Comparison of ENCODE assay signal across 8 cellular contexts in the genomic region with DNA sequence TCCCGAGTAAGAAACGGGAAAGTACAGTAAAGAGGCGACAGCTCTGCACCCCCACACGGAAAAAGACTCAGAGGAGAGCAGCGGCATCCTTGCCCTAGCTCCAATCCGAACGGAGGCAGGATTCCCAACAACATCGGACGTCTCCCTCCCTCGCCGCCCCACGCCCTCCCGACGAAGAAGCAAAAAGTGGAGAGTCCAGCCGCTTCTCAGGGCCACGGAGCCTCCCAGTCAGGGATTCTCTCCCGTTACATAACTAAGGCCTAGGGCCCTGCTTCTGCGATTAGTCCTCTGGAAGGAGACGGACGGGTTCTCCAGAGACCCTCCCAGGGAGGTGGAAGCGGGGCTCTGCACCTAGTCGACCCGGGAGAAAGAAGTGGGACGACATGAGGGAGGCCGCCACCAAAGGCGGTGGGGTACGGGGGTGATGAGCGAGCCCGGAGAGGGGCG. TPM values are rescaled to one million over a fixed set of nuclear protein-coding genes. Genes with fewer than 3 reads are reported as not detected.
DNase-seq lines count a peak whose midpoint lies in the region; TF ChIP-seq lines count a peak whose summit lies in the region.

No MANE protein-coding gene starts in this region.

- peak; percentile 8 to 12 for DNase-seq in stimulated activated CD4-positive, alpha-beta T cell treated with anti-CD3 and anti-CD28 coated beads, Interleukin-12 subunit alpha, Interleukin-12 subunit beta, amount 100 ng/mL, for 24 hours (ENCODE audit: low read depth in 2 of 2)
- DNase-seq in stimulated activated CD4-positive, alpha-beta T cell treated with anti-CD3 and anti-CD28 coated beads, Interleukin-4, amount 100 ng/mL, for 24 hours, result no peak
- DNase-seq in HEK293T (ENCODE audit: extremely low spot score), result peak; percentile 60
- peak; percentile 63 for DNase-seq in M059J (ENCODE audit: low read depth)
- DNase-seq in activated naive CD4-positive, alpha-beta T cell treated with anti-CD3 and anti-CD28 coated beads, Interleukin-2, amount 10 ng/mL, durations not matched to agents 7 days and 5 days, result no peak
- peak; percentile 46 for DNase-seq in germinal center (ENCODE audit: low spot score)
- no peak for DNase-seq in T-helper 9 cell

- peaks cover 4% of the 10 kb centered on the region for H3K27me3 Mint-ChIP-seq in activated naive CD4-positive, alpha-beta T cell treated with anti-CD3 and anti-CD28 coated beads, Interleukin-2, amount 10 ng/mL, durations not matched to agents 7 days and 5 days

- peak overlapping the region; percentile 72 to 78 for H3K4me3 ChIP-seq in neutrophil (ENCODE audit: low read depth in 1 of 2, low read length in 1 of 2)

- peaks cover 40% of the 10 kb centered on the region for H3K4me1 Mint-ChIP-seq in activated naive CD4-positive, alpha-beta T cell treated with anti-CD3 and anti-CD28 coated beads, Interleukin-2, amount 10 ng/mL, durations not matched to agents 7 days and 5 days

- TF ChIP-seq CTCF in neutrophil (IDR thresholded peaks at IDR 0.05), result no peak

- peak overlapping the region; percentile 99 for H3K4me3 Mint-ChIP-seq in activated naive CD4-positive, alpha-beta T cell treated with anti-CD3 and anti-CD28 coated beads, Interleukin-2, amount 10 ng/mL, durations not matched to agents 7 days and 5 days

- H3K36me3 ChIP-seq in neutrophil, result no peaks in the 10 kb centered on the region

- CTCF ChIA-PET in HEK293T (lab: Yijun Ruan, JAX), result no interaction called here
- CTCF ChIA-PET in activated naive CD4-positive, alpha-beta T cell treated with anti-CD3 and anti-CD28 coated beads, Interleukin-2, amount 10 ng/mL, durations not matched to agents 7 days and 5 days (lab: Charles Lee), result no interaction called here

- POLR2A ChIA-PET in HEK293T (lab: Yijun Ruan, JAX), result interaction anchor here (0.6 to 2.2 kb wide), 17 partner anchors 9 to 116 kb away, joined by 3 to 28 read pairs (median 3); a partner anchor contains a TSS

- H3K9me3 Mint-ChIP-seq in activated naive CD4-positive, alpha-beta T cell treated with anti-CD3 and anti-CD28 coated beads, Interleukin-2, amount 10 ng/mL, durations not matched to agents 7 days and 5 days, result no peaks in the 10 kb centered on the region

- H3K9me3 ChIP-seq in neutrophil, result no peaks in the 10 kb centered on the region

- H3K27ac ChIP-seq in neutrophil, result peak overlapping the region; percentile 84

- peak overlapping the region; percentile 94 for H3K27ac Mint-ChIP-seq in activated naive CD4-positive, alpha-beta T cell treated with anti-CD3 and anti-CD28 coated beads, Interleukin-2, amount 10 ng/mL, durations not matched to agents 7 days and 5 days

- H3K27me3 ChIP-seq in neutrophil, result no peaks in the 10 kb centered on the region

- H3K4me1 ChIP-seq in neutrophil (ENCODE audit: control insufficient read depth in 1 of 2, insufficient read depth in 1 of 2, low read depth in 1 of 2, low read length in 1 of 2), result peaks cover 17 to 20% of the 10 kb centered on the region in 2 experiments

- peaks cover 10% of the 10 kb centered on the region for H3K36me3 Mint-ChIP-seq in activated naive CD4-positive, alpha-beta T cell treated with anti-CD3 and anti-CD28 coated beads, Interleukin-2, amount 10 ng/mL, durations not matched to agents 7 days and 5 days

TF ChIP-seq in HEK293T, 16 proteins besides CTCF, POLR2A, EP300 and RAD21:
- TF ChIP-seq ARNT (IDR thresholded peaks at IDR 0.05) (no peak), CTBP1 (IDR thresholded peaks at IDR 0.05; ENCODE audit: borderline replicate concordance) (no peak), TARDBP (IDR thresholded peaks at IDR 0.05) (no peak), ELF4 (IDR thresholded peaks at IDR 0.05) (no peak), ZNF384 (IDR thresholded peaks at IDR 0.05) (no peak), FOXK2 (IDR thresholded peaks at IDR 0.05) (no peak)

RNA-seq across cellular contexts. Expression of a gene that starts 0.6 kb away (rescaled TPM):
- 207 and 214 TPM in 2 replicates for total RNA-seq in M059J (2014; rRNA removed; shearing (Covaris generic))

RNA-seq across cellular contexts. Expression of a gene that starts 27.8 kb away (rescaled TPM):
- total RNA-seq in M059J (2014; rRNA removed; shearing (Covaris generic)), result 57.0 and 90.4 TPM in 2 replicates

Comparison
In these comparisons a context has a peak if more than half of its experiments do, and no peak if none do; other contexts are left out.
1. DNase-seq: peak in stimulated activated CD4-positive, alpha-beta T cell treated with anti-CD3 and anti-CD28 coated beads, Interleukin-12 subunit alpha, Interleukin-12 subunit beta, amount 100 ng/mL, for 24 hours (2 of 2), HEK293T (single experiment), M059J (single experiment) and germinal center (single experiment); none in stimulated activated CD4-positive, alpha-beta T cell treated with anti-CD3 and anti-CD28 coated beads, Interleukin-4, amount 100 ng/mL, for 24 hours (single experiment), activated naive CD4-positive, alpha-beta T cell treated with anti-CD3 and anti-CD28 coated beads, Interleukin-2, amount 10 ng/mL, durations not matched to agents 7 days and 5 days (single experiment) and T-helper 9 cell (single experiment).